In genomic region chr14:103738706-103739451, GRCh38 we compare ENCODE assay signal across 24 cellular contexts. TPM values are rescaled to one million over a fixed set of nuclear protein-coding genes. Genes with fewer than 3 reads are reported as not detected.
DNase-seq lines count a peak whose midpoint lies in the region; ATAC-seq and TF ChIP-seq lines count a peak whose summit lies in the region.
"Had no signal": no experiment of that assay in that cellular context is flagged by ENCODE, and none has a peak within 500 bp of the region (broad histone marks: within the 10 kb centered on the region; RNA-seq: fewer than 3 reads in every experiment).

No MANE protein-coding gene starts in this region.

- peak overlapping the region in 22 of 59 donors; percentile 0 to 41 (median 14) for H3K4me3 ChIP-seq in dorsolateral prefrontal cortex
- H3K4me3 ChIP-seq: esophagus squamous epithelium, lower lobe of right lung, SK-N-MC, tibial nerve had no signal

- no peaks in the 10 kb centered on the region for H3K27me3 Mint-ChIP-seq in activated T-helper 17 cell treated with anti-CD3 and anti-CD28 coated beads, Interleukin-2, amount 50 U/mL, for 72 hours
- H3K27me3 Mint-ChIP-seq: activated naive CD8-positive, alpha-beta T cell treated with anti-CD3 and anti-CD28 coated beads, Interleukin-2, amount 10 ng/mL, durations not matched to agents 7 days and 5 days; effector memory CD8-positive, alpha-beta T cell; IgD-negative memory B cell had no signal

- H3K27ac ChIP-seq in dorsolateral prefrontal cortex: peak overlapping the region in 55 of 59 donors; percentile 6 to 91 (median 68)
- H3K27ac ChIP-seq: lower lobe of right lung, neutrophil, SK-N-MC had no signal

- DNase-seq in dorsolateral prefrontal cortex (peak in 7 of 10 donors; percentile 63 to 78 (median 73)), mesenteric fat pad (ENCODE audit: low spot score) (peak; percentile 83), foreskin melanocyte (no peak), NCI-H1417 treated with DMSO at 0.1 percent for 48 hours (lab: John Stamatoyannopoulos, UW) (no peak), DMS53 treated with DMSO at 0.1 percent for 48 hours (lab: John Stamatoyannopoulos, UW; ENCODE audit: unreplicated experiment) (no peak)
- DNase-seq in stimulated activated effector memory CD8-positive, alpha-beta T cell treated with anti-CD3 and anti-CD28 coated beads, Interleukin-12 subunit alpha, Interleukin-12 subunit beta, amount 100 ng/mL, for 72 hours (ENCODE audit: low spot score in 2 of 2): no peak
- DNase-seq: activated CD4-positive, alpha-beta T cell treated with anti-CD3 and anti-CD28 coated beads for 48 hours; activated naive CD8-positive, alpha-beta T cell treated with anti-CD3 and anti-CD28 coated beads, Interleukin-2, amount 10 ng/mL, durations not matched to agents 7 days and 5 days; effector memory CD8-positive, alpha-beta T cell; esophagus squamous epithelium; lower lobe of right lung; NCI-H1105 treated with DMSO at 0.1 percent for 48 hours; NCI-H2081 treated with DMSO at 0.1 percent for 48 hours; NCI-H774; RPMI8226; stimulated activated CD4-positive, alpha-beta T cell treated with anti-CD3 and anti-CD28 coated beads, Interleukin-4, amount 100 ng/mL, for 24 hours; stimulated activated naive CD8-positive, alpha-beta T cell treated with anti-CD3 and anti-CD28 coated beads, Interleukin-15, Interleukin-2, amounts not matched to agents 100 U/mL and 50 U/mL, for 24 hours; T-helper 2 cell had no signal

- TF ChIP-seq CTCF in dorsolateral prefrontal cortex (IDR thresholded peaks at IDR 0.05 in 54 of 56, conservative IDR thresholded peaks at IDR 0.05 in 2 of 56; ENCODE audit: low read depth in 1 of 56, partially characterized antibody in 56 of 56): no peak

- no peak overlapping the region for H3K4me3 Mint-ChIP-seq in activated T-helper 17 cell treated with anti-CD3 and anti-CD28 coated beads, Interleukin-2, amount 50 U/mL, for 72 hours
- H3K4me3 Mint-ChIP-seq in stimulated activated effector memory CD8-positive, alpha-beta T cell treated with anti-CD3 and anti-CD28 coated beads, Interleukin-12 subunit alpha, Interleukin-12 subunit beta, amount 100 ng/mL, for 72 hours: no peak overlapping the region
- H3K4me3 Mint-ChIP-seq: activated naive CD8-positive, alpha-beta T cell treated with anti-CD3 and anti-CD28 coated beads, Interleukin-2, amount 10 ng/mL, durations not matched to agents 7 days and 5 days; CD14-positive monocyte; effector memory CD8-positive, alpha-beta T cell; IgD-negative memory B cell had no signal

- no peaks in the 10 kb centered on the region for H3K27me3 ChIP-seq in dorsolateral prefrontal cortex
- H3K27me3 ChIP-seq: esophagus squamous epithelium, neutrophil, tibial nerve had no signal

- H3K9me3 Mint-ChIP-seq in activated T-helper 17 cell treated with anti-CD3 and anti-CD28 coated beads, Interleukin-2, amount 50 U/mL, for 72 hours: no peaks in the 10 kb centered on the region
- no peaks in the 10 kb centered on the region for H3K9me3 Mint-ChIP-seq in stimulated activated effector memory CD8-positive, alpha-beta T cell treated with anti-CD3 and anti-CD28 coated beads, Interleukin-12 subunit alpha, Interleukin-12 subunit beta, amount 100 ng/mL, for 72 hours
- H3K9me3 Mint-ChIP-seq: activated naive CD8-positive, alpha-beta T cell treated with anti-CD3 and anti-CD28 coated beads, Interleukin-2, amount 10 ng/mL, durations not matched to agents 7 days and 5 days; CD14-positive monocyte; effector memory CD8-positive, alpha-beta T cell; IgD-negative memory B cell had no signal

- H3K36me3 Mint-ChIP-seq in activated T-helper 17 cell treated with anti-CD3 and anti-CD28 coated beads, Interleukin-2, amount 50 U/mL, for 72 hours (ENCODE audit: low read depth): peaks cover 26% of the 10 kb centered on the region
- peaks cover 40% of the 10 kb centered on the region for H3K36me3 Mint-ChIP-seq in stimulated activated effector memory CD8-positive, alpha-beta T cell treated with anti-CD3 and anti-CD28 coated beads, Interleukin-12 subunit alpha, Interleukin-12 subunit beta, amount 100 ng/mL, for 72 hours
- H3K36me3 Mint-ChIP-seq: activated naive CD8-positive, alpha-beta T cell treated with anti-CD3 and anti-CD28 coated beads, Interleukin-2, amount 10 ng/mL, durations not matched to agents 7 days and 5 days had no signal

- H3K4me1 Mint-ChIP-seq in activated T-helper 17 cell treated with anti-CD3 and anti-CD28 coated beads, Interleukin-2, amount 50 U/mL, for 72 hours: no peaks in the 10 kb centered on the region
- no peaks in the 10 kb centered on the region for H3K4me1 Mint-ChIP-seq in stimulated activated effector memory CD8-positive, alpha-beta T cell treated with anti-CD3 and anti-CD28 coated beads, Interleukin-12 subunit alpha, Interleukin-12 subunit beta, amount 100 ng/mL, for 72 hours
- H3K4me1 Mint-ChIP-seq: activated naive CD8-positive, alpha-beta T cell treated with anti-CD3 and anti-CD28 coated beads, Interleukin-2, amount 10 ng/mL, durations not matched to agents 7 days and 5 days had no signal

- no peak for ATAC-seq in activated T-helper 17 cell treated with anti-CD3 and anti-CD28 coated beads, Interleukin-2, amount 50 U/mL, for 72 hours (replicated peaks)
- no peak for ATAC-seq in stimulated activated effector memory CD8-positive, alpha-beta T cell treated with anti-CD3 and anti-CD28 coated beads, Interleukin-12 subunit alpha, Interleukin-12 subunit beta, amount 100 ng/mL, for 72 hours
- ATAC-seq: effector memory CD8-positive, alpha-beta T cell; lower lobe of right lung; stimulated activated naive CD8-positive, alpha-beta T cell treated with anti-CD3 and anti-CD28 coated beads, Interleukin-15, Interleukin-2, amounts not matched to agents 100 U/mL and 50 U/mL, for 24 hours had no signal

- intact Hi-C loops in dorsolateral prefrontal cortex (cut with DNase I): no loop called here

- peak overlapping the region; percentile 41 for H3K27ac Mint-ChIP-seq in activated T-helper 17 cell treated with anti-CD3 and anti-CD28 coated beads, Interleukin-2, amount 50 U/mL, for 72 hours
- peak overlapping the region; percentile 63 for H3K27ac Mint-ChIP-seq in stimulated activated effector memory CD8-positive, alpha-beta T cell treated with anti-CD3 and anti-CD28 coated beads, Interleukin-12 subunit alpha, Interleukin-12 subunit beta, amount 100 ng/mL, for 72 hours
- H3K27ac Mint-ChIP-seq: activated naive CD8-positive, alpha-beta T cell treated with anti-CD3 and anti-CD28 coated beads, Interleukin-2, amount 10 ng/mL, durations not matched to agents 7 days and 5 days; effector memory CD8-positive, alpha-beta T cell; IgD-negative memory B cell had no signal

RNA-seq across cellular contexts. Expression of gene ZFYVE21, which starts 23.3 kb away (rescaled TPM):
- total RNA-seq in activated T-helper 17 cell treated with anti-CD3 and anti-CD28 coated beads, Interleukin-2, amount 50 U/mL, for 72 hours: 10 to 100 TPM; 18.2 to 20.6 TPM
- total RNA-seq in dorsolateral prefrontal cortex: 100 to 1,000 TPM in 87 of 120 experiments, 10 to 100 TPM in 33; 71.0 to 188 (median 111) TPM
- 57.4 TPM for total RNA-seq in mesenteric fat pad

RNA-seq across cellular contexts. Expression of gene XRCC3, which starts 23.6 kb away (rescaled TPM):
- total RNA-seq in activated T-helper 17 cell treated with anti-CD3 and anti-CD28 coated beads, Interleukin-2, amount 50 U/mL, for 72 hours: 10 to 100 TPM; 36.4 to 62.4 TPM
- total RNA-seq in dorsolateral prefrontal cortex: 10 to 100 TPM in 58 of 120 experiments, 1 to 10 TPM in 62; 4.7 to 19.1 (median 9.9) TPM
- 6.3 TPM for total RNA-seq in mesenteric fat pad

Comparison
In these comparisons a context has a peak if more than half of its experiments do, and no peak if none do; other contexts are left out.
1. DNase-seq: peak in dorsolateral prefrontal cortex (7 of 10) and mesenteric fat pad (single experiment); none in stimulated activated effector memory CD8-positive, alpha-beta T cell treated with anti-CD3 and anti-CD28 coated beads, Interleukin-12 subunit alpha, Interleukin-12 subunit beta, amount 100 ng/mL, for 72 hours (0 of 2), foreskin melanocyte (single experiment), NCI-H1417 treated with DMSO at 0.1 percent for 48 hours (single experiment) and DMS53 treated with DMSO at 0.1 percent for 48 hours (single experiment).